17 cellular contexts compared by ENCODE assay signal in genomic region chr16:84446086-84446485, GRCh38. TPM values are rescaled to one million over a fixed set of nuclear protein-coding genes. Genes with fewer than 3 reads are reported as not detected.
DNase-seq lines count a peak whose midpoint lies in the region; ATAC-seq lines count a peak whose summit lies in the region.
"Had no signal": no experiment of that assay in that cellular context is flagged by ENCODE, and none has a peak within 500 bp of the region (broad histone marks: within the 10 kb centered on the region; RNA-seq: fewer than 3 reads in every experiment).

No MANE protein-coding gene starts in this region.

- DNase-seq in M059J (ENCODE audit: low read depth) (peak; percentile 37), amniotic stem cell (lab: John Stamatoyannopoulos, UW) (peak; percentile 5), iris pigment epithelial cell (ENCODE audit: low read depth) (peak; percentile 18), NCI-H128 (lab: John Stamatoyannopoulos, UW; ENCODE audit: unreplicated experiment) (no peak)
- no peak for DNase-seq in activated T-cell treated with anti-CD3 and anti-CD28 coated beads, Interleukin-2, amount 50 U/mL, for 24 hours
- DNase-seq in stimulated activated effector memory CD8-positive, alpha-beta T cell treated with anti-CD3 and anti-CD28 coated beads, Interleukin-12 subunit alpha, Interleukin-12 subunit beta, amount 100 ng/mL, for 72 hours (ENCODE audit: low spot score in 2 of 2), result no peak
- DNase-seq: Calu3; CD4-positive, alpha-beta memory T cell; DMS53; H9; Kasumi-1; NCI-H1105 treated with DMSO at 0.1 percent for 48 hours; NCI-H187 treated with DMSO at 0.1 percent for 48 hours; NCI-H446; NCI-H69; PC-9 had no signal

- no peak for ATAC-seq in GM18861 (IDR thresholded peaks at IDR 0.05; ENCODE audit: unreplicated experiment)
- no peak for ATAC-seq in stimulated activated effector memory CD8-positive, alpha-beta T cell treated with anti-CD3 and anti-CD28 coated beads, Interleukin-12 subunit alpha, Interleukin-12 subunit beta, amount 100 ng/mL, for 72 hours

- H3K9me3 Mint-ChIP-seq in activated T-cell treated with anti-CD3 and anti-CD28 coated beads, Interleukin-2, amount 50 U/mL, for 24 hours, result no peaks in the 10 kb centered on the region
- H3K9me3 Mint-ChIP-seq in stimulated activated effector memory CD8-positive, alpha-beta T cell treated with anti-CD3 and anti-CD28 coated beads, Interleukin-12 subunit alpha, Interleukin-12 subunit beta, amount 100 ng/mL, for 72 hours, result no peaks in the 10 kb centered on the region
- H3K9me3 Mint-ChIP-seq: H9 had no signal

- H3K36me3 Mint-ChIP-seq in activated T-cell treated with anti-CD3 and anti-CD28 coated beads, Interleukin-2, amount 50 U/mL, for 24 hours (ENCODE audit: low read depth), result no peaks in the 10 kb centered on the region
- H3K36me3 Mint-ChIP-seq in stimulated activated effector memory CD8-positive, alpha-beta T cell treated with anti-CD3 and anti-CD28 coated beads, Interleukin-12 subunit alpha, Interleukin-12 subunit beta, amount 100 ng/mL, for 72 hours, result peaks cover 5% of the 10 kb centered on the region
- H3K36me3 Mint-ChIP-seq: CD4-positive, alpha-beta memory T cell had no signal

- no peak overlapping the region for H3K4me3 Mint-ChIP-seq in activated T-cell treated with anti-CD3 and anti-CD28 coated beads, Interleukin-2, amount 50 U/mL, for 24 hours
- H3K4me3 Mint-ChIP-seq in stimulated activated effector memory CD8-positive, alpha-beta T cell treated with anti-CD3 and anti-CD28 coated beads, Interleukin-12 subunit alpha, Interleukin-12 subunit beta, amount 100 ng/mL, for 72 hours, result no peak overlapping the region
- H3K4me3 Mint-ChIP-seq: CD4-positive, alpha-beta memory T cell; H9 had no signal

- no peak overlapping the region for H3K27ac Mint-ChIP-seq in activated T-cell treated with anti-CD3 and anti-CD28 coated beads, Interleukin-2, amount 50 U/mL, for 24 hours
- no peak overlapping the region for H3K27ac Mint-ChIP-seq in stimulated activated effector memory CD8-positive, alpha-beta T cell treated with anti-CD3 and anti-CD28 coated beads, Interleukin-12 subunit alpha, Interleukin-12 subunit beta, amount 100 ng/mL, for 72 hours
- H3K27ac Mint-ChIP-seq: CD4-positive, alpha-beta memory T cell had no signal

- H3K27me3 Mint-ChIP-seq in activated T-cell treated with anti-CD3 and anti-CD28 coated beads, Interleukin-2, amount 50 U/mL, for 24 hours, result peaks cover 26% of the 10 kb centered on the region

- no peaks in the 10 kb centered on the region for H3K4me1 Mint-ChIP-seq in activated T-cell treated with anti-CD3 and anti-CD28 coated beads, Interleukin-2, amount 50 U/mL, for 24 hours (ENCODE audit: low read depth)
- H3K4me1 Mint-ChIP-seq in stimulated activated effector memory CD8-positive, alpha-beta T cell treated with anti-CD3 and anti-CD28 coated beads, Interleukin-12 subunit alpha, Interleukin-12 subunit beta, amount 100 ng/mL, for 72 hours, result no peaks in the 10 kb centered on the region
- H3K4me1 Mint-ChIP-seq: CD4-positive, alpha-beta memory T cell had no signal

RNA-seq across cellular contexts. Expression of gene MEAK7, which starts 58.4 kb away (rescaled TPM):
- 24.4 and 37.5 TPM in 2 replicates for total RNA-seq in M059J (2014; rRNA removed; shearing (Covaris generic))

Comparison
In these comparisons a context has a peak if more than half of its experiments do, and no peak if none do; other contexts are left out.
1. DNase-seq: peak in M059J (single experiment), amniotic stem cell (single experiment) and iris pigment epithelial cell (single experiment); none in activated T-cell treated with anti-CD3 and anti-CD28 coated beads, Interleukin-2, amount 50 U/mL, for 24 hours (single experiment), NCI-H128 (single experiment) and stimulated activated effector memory CD8-positive, alpha-beta T cell treated with anti-CD3 and anti-CD28 coated beads, Interleukin-12 subunit alpha, Interleukin-12 subunit beta, amount 100 ng/mL, for 72 hours (0 of 2).